In the genomic region with DNA sequence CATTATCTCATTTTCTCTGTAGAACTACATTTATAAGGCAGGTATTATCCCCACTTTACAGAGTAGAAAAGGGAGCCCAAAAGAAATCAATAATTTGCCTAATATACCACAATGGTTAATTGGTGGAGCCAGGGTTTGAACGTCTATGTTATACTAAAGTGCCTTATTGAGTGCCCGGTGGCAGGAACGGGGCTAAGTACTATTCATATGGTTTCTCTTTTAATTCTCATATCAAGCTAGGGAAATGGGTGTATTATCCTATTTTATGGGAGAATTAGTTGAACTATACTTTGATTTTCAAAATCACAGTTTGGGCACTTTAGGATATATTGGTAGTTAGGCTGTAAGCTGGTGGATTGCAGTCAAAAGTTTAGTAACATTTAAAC, we compare ENCODE assay signal across 8 cellular contexts. TPM values are rescaled to one million over a fixed set of nuclear protein-coding genes. Genes with fewer than 3 reads are reported as not detected.
A peak's percentile ranks its signal among the peaks of the same experiment; 100 is the strongest.
DNase-seq lines count a peak whose midpoint lies in the region; ATAC-seq and TF ChIP-seq lines count a peak whose summit lies in the region.

No MANE protein-coding gene starts in this region.

- TF ChIP-seq CTCF in heart right ventricle (IDR thresholded peaks at IDR 0.05) = no peak
- TF ChIP-seq CTCF in astrocyte of the cerebellum (IDR thresholded peaks at IDR 0.05; ENCODE audit: low read depth, low read length, missing control alignments) = no peak
- TF ChIP-seq CTCF in lower lobe of right lung (IDR thresholded peaks at IDR 0.05) = no peak
- no peak for TF ChIP-seq CTCF in upper lobe of left lung (IDR thresholded peaks at IDR 0.05)

- in situ Hi-C loops in astrocyte of the cerebellum (cut with HindIII; ENCODE audit: low sequenced_read_pairs) = no loop called here

- H3K27me3 ChIP-seq in heart right ventricle (no peaks in the 10 kb centered on the region), lower lobe of right lung (ENCODE audit: low read depth) (no peaks in the 10 kb centered on the region), upper lobe of left lung (no peaks in the 10 kb centered on the region)

- H3K9me3 ChIP-seq in heart right ventricle (no peaks in the 10 kb centered on the region), lower lobe of right lung (no peaks in the 10 kb centered on the region), upper lobe of left lung (no peaks in the 10 kb centered on the region)

- no peak for ATAC-seq in heart right ventricle
- ATAC-seq in Right ventricle myocardium inferior = no peak
- no peak for ATAC-seq in lower lobe of right lung
- no peak for ATAC-seq in upper lobe of left lung (ENCODE audit: low FRiP score in 2 of 2)
- ATAC-seq in HG02678 (IDR thresholded peaks at IDR 0.05; ENCODE audit: unreplicated experiment) = no peak
- ATAC-seq in GM21447 (IDR thresholded peaks at IDR 0.05; ENCODE audit: unreplicated experiment) = no peak

- H3K4me3 ChIP-seq in heart right ventricle = peak overlapping the region in 9 of 10 donors; percentile 43 to 89 (median 75)
- peak overlapping the region; percentile 87 for H3K4me3 ChIP-seq in astrocyte of the cerebellum (ENCODE audit: low read depth, low read length)
- peak overlapping the region; percentile 96 for H3K4me3 ChIP-seq in lower lobe of right lung
- peak overlapping the region in 3 of 4 donors; percentile 67 to 90 (median 74) for H3K4me3 ChIP-seq in upper lobe of left lung

- DNase-seq in heart right ventricle (no peak), Right ventricle myocardium inferior (ENCODE audit: missing footprints) (no peak), astrocyte of the cerebellum (ENCODE audit: low read depth) (no peak), lower lobe of right lung (no peak), upper lobe of left lung (no peak), NCI-H2171 treated with DMSO at 0.1 percent for 48 hours (lab: John Stamatoyannopoulos, UW) (no peak)

- intact Hi-C loops in heart right ventricle (cut with DNase I) (loop anchor here in 4 of 10 donors (2.0 to 10.0 kb wide), 4 partner anchors 49 to 59 kb away; a partner anchor contains a TSS), Right ventricle myocardium inferior (cut with DNase I) (no loop called here), lower lobe of right lung (cut with DNase I) (no loop called here)

- 16 to 26% methylated on average over 3 of the region's 3 CpGs for WGBS in heart right ventricle, 2 donors
- WGBS in upper lobe of left lung, 2 donors = 34 to 36% methylated on average over 3 of the region's 3 CpGs

- H3K4me1 ChIP-seq in heart right ventricle (peaks cover 0 to 37% (median 13%) of the 10 kb centered on the region in 9 donors), lower lobe of right lung (peaks cover 15% of the 10 kb centered on the region), upper lobe of left lung (peaks cover 7 to 17% (median 12%) of the 10 kb centered on the region in 4 donors)

- peaks cover 0 to 43% (median 6%) of the 10 kb centered on the region in 9 donors for H3K36me3 ChIP-seq in heart right ventricle
- H3K36me3 ChIP-seq in lower lobe of right lung = peaks cover 21% of the 10 kb centered on the region
- peaks cover 0 to 32% (median 10%) of the 10 kb centered on the region in 4 donors for H3K36me3 ChIP-seq in upper lobe of left lung

- TF ChIP-seq EP300 in upper lobe of left lung (IDR thresholded peaks at IDR 0.05) = no peak

- H3K27ac ChIP-seq in heart right ventricle (peak overlapping the region in 3 of 10 donors; percentile 82 to 84 (median 84)), lower lobe of right lung (no peak overlapping the region), upper lobe of left lung (peak overlapping the region in 1 of 4 donors; percentile 87)

- no peak for TF ChIP-seq POLR2A in upper lobe of left lung (IDR thresholded peaks at IDR 0.05)

RNA-seq across cellular contexts. Expression of a gene that starts 1.5 kb away (rescaled TPM):
- total RNA-seq in heart right ventricle = 10 to 100 TPM in 1 of 10 donors, 1 to 10 TPM in 9; 5.7 to 11.4 (median 7.8) TPM
- 1 to 10 TPM; 1.2 to 2.3 TPM for polyA plus RNA-seq in heart right ventricle
- total RNA-seq in Right ventricle myocardium inferior = 7.3 TPM
- 8.0 TPM for total RNA-seq in lower lobe of right lung
- total RNA-seq in upper lobe of left lung = 10 to 100 TPM in 1 of 6 donors, 1 to 10 TPM in 5; 4.7 to 14.9 (median 7.7) TPM

RNA-seq across cellular contexts. Expression of a gene that starts 39.4 kb away (rescaled TPM):
- total RNA-seq in heart right ventricle (100 to 1,000 TPM; 735 to 853 (median 785) TPM), Right ventricle myocardium inferior (829 TPM), lower lobe of right lung (793 TPM), upper lobe of left lung (1,000 to 10,000 TPM in 1 of 6 donors, 100 to 1,000 TPM in 5; 695 to 1,240 (median 904) TPM)
- polyA plus RNA-seq in heart right ventricle = 1,000 to 10,000 TPM; 2,189 to 3,133 TPM

RNA-seq across cellular contexts. Expression of a gene that starts 49.0 kb away (rescaled TPM):
- total RNA-seq in heart right ventricle = 10 to 100 TPM in 1 of 10 donors, 1 to 10 TPM in 9; 7.5 to 13.3 (median 8.7) TPM
- polyA plus RNA-seq in heart right ventricle = 1 to 10 TPM; 3.5 to 7.5 TPM
- total RNA-seq in Right ventricle myocardium inferior = 9.7 TPM
- 23.5 TPM for total RNA-seq in lower lobe of right lung
- 10 to 100 TPM; 16.3 to 41.4 (median 19.8) TPM for total RNA-seq in upper lobe of left lung

RNA-seq across cellular contexts. Expression of a gene that starts 53.1 kb away (rescaled TPM):
- total RNA-seq in heart right ventricle (10 to 100 TPM; 30.2 to 50.3 (median 35.7) TPM), Right ventricle myocardium inferior (42.0 TPM), lower lobe of right lung (22.0 TPM), upper lobe of left lung (10 to 100 TPM in 5 of 6 donors, 1 to 10 TPM in 1; 7.2 to 16.8 (median 15.5) TPM)
- polyA plus RNA-seq in heart right ventricle = 10 to 100 TPM in 1 of 2 donors, 1 to 10 TPM in 1; 7.6 to 11.7 TPM
